Comparison of ENCODE assay signal across 34 cellular contexts in genomic region chr7:327305-327931, GRCh38. TPM values are rescaled to one million over a fixed set of nuclear protein-coding genes. Genes with fewer than 3 reads are reported as not detected.
DNase-seq lines count a peak whose midpoint lies in the region; ATAC-seq and TF ChIP-seq lines count a peak whose summit lies in the region.
"Had no signal": no experiment of that assay in that cellular context is flagged by ENCODE, and none has a peak within 500 bp of the region (broad histone marks: within the 10 kb centered on the region; RNA-seq: fewer than 3 reads in every experiment).

No MANE protein-coding gene starts in this region.

- peak overlapping the region; percentile 88 to 98 (median 91) for H3K27ac ChIP-seq in body of pancreas
- H3K27ac ChIP-seq in liver (ENCODE audit: low read depth in 1 of 2, low read length in 2 of 2): peak overlapping the region; percentile 84 to 90
- no peak overlapping the region for H3K27ac ChIP-seq in osteoblast (ENCODE audit: low read depth, low read length)
- H3K27ac ChIP-seq: A549, esophagus squamous epithelium, foreskin keratinocyte, parathyroid adenoma had no signal

- H3K4me1 ChIP-seq in BE2C (no peaks in the 10 kb centered on the region), body of pancreas (peaks cover 35% of the 10 kb centered on the region), liver (ENCODE audit: control insufficient read depth in 4 of 4, insufficient read depth in 4 of 4, low read length in 3 of 4) (peaks cover 0 to 16% (median 10%) of the 10 kb centered on the region in 4 donors), osteoblast (ENCODE audit: insufficient read depth, low read length) (no peaks in the 10 kb centered on the region)
- H3K4me1 ChIP-seq: foreskin keratinocyte, HAP-1, parathyroid adenoma had no signal

- H3K4me2 ChIP-seq in osteoblast (ENCODE audit: insufficient read depth, low read length): no peak overlapping the region
- H3K4me2 ChIP-seq: A549 had no signal

- no peak overlapping the region for H2AFZ ChIP-seq in osteoblast (ENCODE audit: low read length)
- H2AFZ ChIP-seq: parathyroid adenoma had no signal

- 0 out of 2 replicates have a peak, but pooled peaks cover 2% of the 10 kb centered on the region for H3K9me3 ChIP-seq in BE2C
- no peaks in the 10 kb centered on the region for H3K9me3 ChIP-seq in body of pancreas
- peaks cover 0 to 2% (median 0%) of the 10 kb centered on the region in 4 donors for H3K9me3 ChIP-seq in liver (ENCODE audit: control insufficient read depth in 4 of 4, low read length in 3 of 4)
- peaks cover 6% of the 10 kb centered on the region for H3K9me3 ChIP-seq in osteoblast (ENCODE audit: low read depth, low read length)
- H3K9me3 ChIP-seq: A549 had no signal

- TF ChIP-seq RAD21 in liver (IDR thresholded peaks at IDR 0.05): no peak

- TF ChIP-seq CTCF in BE2C (IDR thresholded peaks at IDR 0.05; ENCODE audit: low read depth, low read length) (no peak), body of pancreas (IDR thresholded peaks at IDR 0.05) (no peak), liver (IDR thresholded peaks at IDR 0.05; ENCODE audit: low read depth, low read length, missing input control) (no peak), osteoblast (IDR thresholded peaks at IDR 0.05; ENCODE audit: extremely low read depth, low read depth, low read length) (no peak)

- H3K27me3 ChIP-seq in BE2C: peaks cover 19% of the 10 kb centered on the region
- no peaks in the 10 kb centered on the region for H3K27me3 ChIP-seq in body of pancreas
- H3K27me3 ChIP-seq in liver (ENCODE audit: control insufficient read depth in 4 of 4, insufficient read depth in 4 of 4, low read length in 3 of 4): no peaks in the 10 kb centered on the region
- H3K27me3 ChIP-seq in osteoblast (ENCODE audit: insufficient read depth, low read length): peaks cover 27% of the 10 kb centered on the region

- H3K36me3 ChIP-seq in BE2C: no peaks in the 10 kb centered on the region
- H3K36me3 ChIP-seq in body of pancreas (replicated peaks in 1 of 2; ENCODE audit: insufficient read depth in 1 of 2, low read depth in 2 of 2): no peaks in the 10 kb centered on the region
- H3K36me3 ChIP-seq in liver (ENCODE audit: control insufficient read depth in 4 of 4, insufficient read depth in 3 of 4, low read depth in 1 of 4, low read length in 3 of 4): no peaks in the 10 kb centered on the region
- no peaks in the 10 kb centered on the region for H3K36me3 ChIP-seq in osteoblast (ENCODE audit: insufficient read depth, low read length)
- H3K36me3 ChIP-seq: esophagus squamous epithelium, HAP-1 had no signal

- H3K9ac ChIP-seq in liver (ENCODE audit: low read depth in 1 of 2, low read length in 2 of 2): no peak overlapping the region
- H3K9ac ChIP-seq: parathyroid adenoma had no signal

- intact Hi-C loops in body of pancreas (cut with DNase I): no loop called here

- WGBS in body of pancreas, 2 donors: 84 to 93% methylated on average over 15 to 19 of the region's 29 CpGs
- WGBS in liver: 90% methylated on average over 29 of the region's 29 CpGs

- ATAC-seq in body of pancreas (no peak), HG03196 (IDR thresholded peaks at IDR 0.05; ENCODE audit: unreplicated experiment) (no peak), HG03469 (IDR thresholded peaks at IDR 0.05; ENCODE audit: unreplicated experiment) (no peak)
- ATAC-seq: A549; foreskin keratinocyte; stimulated activated naive CD8-positive, alpha-beta T cell treated with anti-CD3 and anti-CD28 coated beads, Interleukin-15, amount 100 ng/mL, for 72 hours; T-helper 17 cell had no signal

- H3K79me2 ChIP-seq in osteoblast (ENCODE audit: insufficient read depth, low read length): no peaks in the 10 kb centered on the region
- H3K79me2 ChIP-seq: parathyroid adenoma had no signal

- no peaks in the 10 kb centered on the region for H4K20me1 ChIP-seq in osteoblast (ENCODE audit: insufficient read depth, low read length)

- no peak overlapping the region for H3K4me3 ChIP-seq in BE2C (ENCODE audit: low read depth, low read length)
- H3K4me3 ChIP-seq in body of pancreas: no peak overlapping the region
- H3K4me3 ChIP-seq in liver (ENCODE audit: low read depth in 1 of 3, low read length in 3 of 3): no peak overlapping the region
- H3K4me3 ChIP-seq in osteoblast (ENCODE audit: insufficient read depth, low read length): no peak overlapping the region
- H3K4me3 ChIP-seq: A549, esophagus squamous epithelium, HAP-1 had no signal

- DNase-seq in BE2C (peak; percentile 6), body of pancreas (peak in 1 of 4 donors; percentile 26), osteoblast (ENCODE audit: insufficient read length, low spot score, missing footprints) (peak; percentile 32), T-helper 9 cell (no peak), midbrain (lab: John Stamatoyannopoulos, UW) (no peak)
- DNase-seq: activated CD4-positive, alpha-beta T cell treated with anti-CD3 and anti-CD28 coated beads, Interleukin-2, amount 50 U/mL, for 48 hours; activated CD4-positive, CD25-positive, alpha-beta regulatory T cell treated with anti-CD3 and anti-CD28 coated beads, Interleukin-2, amount 50 U/mL, for 72 hours; activated CD8-positive, alpha-beta memory T cell treated with anti-CD3 and anti-CD28 coated beads, Interleukin-2, amount 50 U/mL, for 4 hours; activated naive CD4-positive, alpha-beta T cell treated with Interleukin-2 at 50 U/mL for 16 hours; CD4-positive, alpha-beta memory T cell; central memory CD4-positive, alpha-beta T cell; esophagus squamous epithelium; foreskin keratinocyte; hypothalamus; immature natural killer cell; Kasumi-1; NCI-H1417 treated with DMSO at 0.1 percent for 48 hours; NCI-H2029 treated with DMSO at 0.1 percent for 48 hours; NCI-H524 treated with DMSO at 0.1 percent for 48 hours; nephron progenitor cell; stimulated activated CD4-positive, alpha-beta T cell treated with anti-CD3 and anti-CD28 coated beads, Interleukin-12 subunit alpha, Interleukin-12 subunit beta, amount 100 ng/mL, for 4 hours; stimulated activated CD4-positive, alpha-beta T cell treated with anti-CD3 and anti-CD28 coated beads, Interleukin-2, amount 100 ng/mL, for 48 hours; stimulated activated naive CD8-positive, alpha-beta T cell treated with anti-CD3 and anti-CD28 coated beads, Interleukin-15, amount 100 ng/mL, for 72 hours; T-helper 17 cell had no signal

- TF ChIP-seq POLR2A in body of pancreas (IDR thresholded peaks at IDR 0.05): no peak

TF ChIP-seq in liver, 16 proteins besides CTCF, POLR2A, EP300 and RAD21 (continues in another document):
- TF ChIP-seq ZBTB33 (IDR thresholded peaks at IDR 0.05): no peak
- TF ChIP-seq REST (IDR thresholded peaks at IDR 0.05): no peak
- TF ChIP-seq JUND (IDR thresholded peaks at IDR 0.05): no peak
- TF ChIP-seq NR2F2 (IDR thresholded peaks at IDR 0.05): no peak
- TF ChIP-seq MAX (IDR thresholded peaks at IDR 0.05): no peak
- TF ChIP-seq FOXA1 (IDR thresholded peaks at IDR 0.05): no peak
- no peak for TF ChIP-seq TAF1 (conservative IDR thresholded peaks at IDR 0.05)
- no peak for TF ChIP-seq FOXA2 (IDR thresholded peaks at IDR 0.05)
- TF ChIP-seq SP1 (IDR thresholded peaks at IDR 0.05): no peak
- no peak for TF ChIP-seq RXRA (IDR thresholded peaks at IDR 0.05)
- no peak for TF ChIP-seq ATF3 (IDR thresholded peaks at IDR 0.05)
- no peak for TF ChIP-seq HNF4A (conservative IDR thresholded peaks at IDR 0.05)

RNA-seq across cellular contexts. Expression of gene FOXL3, which starts 37.4 kb away (rescaled TPM):
- not detected for polyA plus RNA-seq in BE2C (2012; ENCODE audit: insufficient read depth, insufficient read length, low read depth)
- total RNA-seq in body of pancreas (not detected), liver (not detected), osteoblast (not detected in 2 replicates)
- polyA plus RNA-seq in liver: not detected
- total RNA-seq: CD4-positive, alpha-beta memory T cell; dermis microvascular lymphatic vessel endothelial cell; esophagus squamous epithelium; foreskin keratinocyte; mesothelial cell of epicardium; T-helper 17 cell had no signal
- polyA plus RNA-seq: A549; adipose tissue; CD4-positive, alpha-beta memory T cell; foreskin keratinocyte; immature natural killer cell; thymus had no signal

Comparison
In these comparisons a context has a peak if more than half of its experiments do, and no peak if none do; other contexts are left out.
1. DNase-seq: peak in BE2C (single experiment) and osteoblast (single experiment); none in T-helper 9 cell (single experiment) and midbrain (single experiment).